ENCODE assay signal across 20 cellular contexts in the genomic region with DNA sequence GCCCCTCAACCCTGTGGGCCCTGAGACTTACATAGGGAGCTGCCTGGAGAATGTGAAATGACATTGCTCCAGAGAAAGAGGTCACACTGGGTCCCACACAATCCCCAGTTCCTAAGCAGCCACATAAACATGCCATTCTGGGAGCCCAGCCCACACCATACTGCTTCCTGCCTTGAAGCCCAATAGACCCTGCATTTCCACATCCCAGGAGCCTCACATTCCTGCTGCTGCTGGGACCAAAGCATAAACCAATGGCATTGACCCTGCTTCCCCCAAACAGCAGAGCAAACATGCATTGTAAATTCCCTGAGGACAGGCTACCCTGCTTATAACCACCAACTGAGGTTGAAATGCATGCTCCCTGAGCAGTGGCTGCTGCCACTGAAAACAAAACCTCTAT.
"Had no signal": no experiment of that assay in that cellular context is flagged by ENCODE, and none has a peak within 500 bp of the region (broad histone marks: within the 10 kb centered on the region; RNA-seq: fewer than 3 reads in every experiment).

No MANE protein-coding gene starts in this region.

- H3K27ac Mint-ChIP-seq: activated CD4-positive, alpha-beta T cell treated with anti-CD3 and anti-CD28 coated beads for 36 hours; activated naive CD4-positive, alpha-beta T cell treated with anti-CD3 and anti-CD28 coated beads for 36 hours; activated naive CD8-positive, alpha-beta T cell treated with anti-CD3 and anti-CD28 coated beads, Interleukin-2, amount 10 ng/mL, durations not matched to agents 7 days and 5 days; activated T-cell treated with anti-CD3 and anti-CD28 coated beads, Interleukin-2, amount 50 U/mL, for 72 hours; stimulated activated memory B cell treated with anti-CD40 and anti-IgM and Interleukin-4, amounts not matched to agents 10 μg/mL and 1 μg/mL and 100 μg/mL, for 72 hours; T-cell; T-helper 2 cell treated with Interferon-gamma antibody and Interleukin-4, amounts not matched to agents 5 μg/mL and 100 μg/mL, for 36 hours had no signal

- H3K27ac ChIP-seq: coronary artery, epithelial cell of prostate, heart right ventricle, transverse colon had no signal

- H3K36me3 ChIP-seq: heart right ventricle, transverse colon had no signal

- H3K36me3 Mint-ChIP-seq: activated naive CD8-positive, alpha-beta T cell treated with anti-CD3 and anti-CD28 coated beads, Interleukin-2, amount 10 ng/mL, durations not matched to agents 7 days and 5 days; stimulated activated memory B cell treated with anti-CD40 and anti-IgM and Interleukin-4, amounts not matched to agents 10 μg/mL and 1 μg/mL and 100 μg/mL, for 72 hours; T-cell had no signal

- H3K4me1 Mint-ChIP-seq: activated CD4-positive, alpha-beta T cell treated with anti-CD3 and anti-CD28 coated beads for 36 hours; activated naive CD8-positive, alpha-beta T cell treated with anti-CD3 and anti-CD28 coated beads, Interleukin-2, amount 10 ng/mL, durations not matched to agents 7 days and 5 days; stimulated activated memory B cell treated with anti-CD40 and anti-IgM and Interleukin-4, amounts not matched to agents 10 μg/mL and 1 μg/mL and 100 μg/mL, for 72 hours; T-cell had no signal

- H3K4me3 Mint-ChIP-seq: activated CD4-positive, alpha-beta T cell treated with anti-CD3 and anti-CD28 coated beads for 36 hours; activated naive CD4-positive, alpha-beta T cell treated with anti-CD3 and anti-CD28 coated beads for 36 hours; activated naive CD8-positive, alpha-beta T cell treated with anti-CD3 and anti-CD28 coated beads, Interleukin-2, amount 10 ng/mL, durations not matched to agents 7 days and 5 days; activated T-cell treated with anti-CD3 and anti-CD28 coated beads, Interleukin-2, amount 50 U/mL, for 72 hours; stimulated activated memory B cell treated with anti-CD40 and anti-IgM and Interleukin-4, amounts not matched to agents 10 μg/mL and 1 μg/mL and 100 μg/mL, for 72 hours; T-cell; T-helper 2 cell treated with Interferon-gamma antibody and Interleukin-4, amounts not matched to agents 5 μg/mL and 100 μg/mL, for 36 hours had no signal

- H3K9me3 ChIP-seq: transverse colon had no signal

- H3K4me3 ChIP-seq: coronary artery, heart right ventricle, smooth muscle cell, transverse colon had no signal

- DNase-seq: activated CD4-positive, alpha-beta T cell treated with anti-CD3 and anti-CD28 coated beads for 36 hours; activated CD4-positive, alpha-beta T cell treated with anti-CD3 and anti-CD28 coated beads, Interleukin-2, amount 50 U/mL, for 48 hours; activated effector memory CD4-positive, alpha-beta T cell treated with Interleukin-2 at 50 U/mL for 16 hours; activated naive CD4-positive, alpha-beta T cell treated with anti-CD3 and anti-CD28 coated beads for 36 hours; activated naive CD8-positive, alpha-beta T cell treated with anti-CD3 and anti-CD28 coated beads, Interleukin-2, amount 10 ng/mL, durations not matched to agents 7 days and 5 days; activated T-cell treated with anti-CD3 and anti-CD28 coated beads, Interleukin-2, amount 50 U/mL, for 72 hours; amniotic stem cell; cerebellar nuclear complex; heart right ventricle; left cardiac atrium; posterior cingulate gyrus; stimulated activated CD4-positive, alpha-beta T cell treated with anti-CD3 and anti-CD28 coated beads, Interleukin-15, amount 100 ng/mL, for 24 hours; T-cell; transverse colon had no signal

- H3K27me3 ChIP-seq: heart right ventricle, transverse colon had no signal

- ATAC-seq: activated CD4-positive, alpha-beta T cell treated with anti-CD3 and anti-CD28 coated beads for 36 hours; activated T-cell treated with anti-CD3 and anti-CD28 coated beads, Interleukin-2, amount 50 U/mL, for 72 hours; heart right ventricle; left cardiac atrium; sciatic nerve; stimulated activated memory B cell treated with anti-CD40 and anti-IgM and Interleukin-4, amounts not matched to agents 10 μg/mL and 1 μg/mL and 100 μg/mL, for 72 hours; T-cell had no signal

- H3K4me1 ChIP-seq: heart right ventricle, transverse colon had no signal

- H3K27me3 Mint-ChIP-seq: activated CD4-positive, alpha-beta T cell treated with anti-CD3 and anti-CD28 coated beads for 36 hours; stimulated activated memory B cell treated with anti-CD40 and anti-IgM and Interleukin-4, amounts not matched to agents 10 μg/mL and 1 μg/mL and 100 μg/mL, for 72 hours had no signal

- H3K9me3 Mint-ChIP-seq: activated naive CD8-positive, alpha-beta T cell treated with anti-CD3 and anti-CD28 coated beads, Interleukin-2, amount 10 ng/mL, durations not matched to agents 7 days and 5 days; T-helper 2 cell treated with Interferon-gamma antibody and Interleukin-4, amounts not matched to agents 5 μg/mL and 100 μg/mL, for 36 hours had no signal
